15 cellular contexts compared by ENCODE assay signal in the genomic region with DNA sequence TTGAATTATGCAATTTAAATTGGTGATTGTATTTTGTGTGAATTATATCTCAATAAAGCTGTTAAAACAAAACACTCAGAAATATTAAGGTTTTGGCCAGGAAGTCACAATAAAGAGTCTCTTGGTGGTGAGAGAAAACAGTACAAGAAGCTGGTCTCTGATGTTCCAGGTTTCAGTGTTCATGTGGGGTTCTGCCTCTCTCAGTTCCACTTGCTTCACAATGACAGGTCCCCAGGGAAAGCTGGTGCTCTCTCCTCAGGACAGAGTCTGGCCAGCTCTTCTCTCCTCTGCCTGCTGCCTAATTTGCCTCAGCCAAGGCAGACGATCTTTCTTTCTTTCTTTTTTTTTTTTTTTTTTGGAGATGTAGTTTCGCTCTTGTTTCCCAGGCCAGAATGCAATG.
DNase-seq lines count a peak whose midpoint lies in the region; ATAC-seq, FAIRE-seq and TF ChIP-seq lines count a peak whose summit lies in the region.
"Had no signal": no experiment of that assay in that cellular context is flagged by ENCODE, and none has a peak within 500 bp of the region (broad histone marks: within the 10 kb centered on the region; RNA-seq: fewer than 3 reads in every experiment).

No MANE protein-coding gene starts in this region.

- CTCF ChIA-PET in A673 (lab: Charles Lee): no interaction called here
- CTCF ChIA-PET in Caco-2 (lab: Charles Lee): no interaction called here

- H3K9me3 ChIP-seq in A673 (ENCODE audit: low read depth, low read length, poor library complexity, severe bottlenecking) (no peaks in the 10 kb centered on the region), Caco-2 (no peaks in the 10 kb centered on the region)

- peak; percentile 9 for DNase-seq in GM18507 (ENCODE audit: extremely low spot score, insufficient read length, low read depth)
- DNase-seq in RPMI8226: no peak
- no peak for DNase-seq in A673 (ENCODE audit: low spot score)
- DNase-seq in Caco-2: no peak
- no peak for DNase-seq in NCI-H345 treated with DMSO at 0.1 percent for 48 hours (lab: John Stamatoyannopoulos, UW; ENCODE audit: unreplicated experiment)
- DNase-seq: amygdala, KBM-7, natural killer cell, NCI-H2029 treated with DMSO at 0.1 percent for 48 hours had no signal

- peak; percentile 85 for ATAC-seq in GM19452 (IDR thresholded peaks at IDR 0.05; ENCODE audit: unreplicated experiment)
- ATAC-seq in HG02798 (IDR thresholded peaks at IDR 0.05; ENCODE audit: poor library complexity, unreplicated experiment): peak; percentile 91
- peak; percentile 97 for ATAC-seq in HG03457 (IDR thresholded peaks at IDR 0.05; ENCODE audit: unreplicated experiment)
- ATAC-seq: natural killer cell had no signal

- intact Hi-C loops in A673 (cut with micrococcal nuclease; ENCODE audit: unreplicated experiment): no loop called here
- intact Hi-C loops in Caco-2 (cut with micrococcal nuclease; ENCODE audit: unreplicated experiment): no loop called here

- H3K27me3 Mint-ChIP-seq in Caco-2 (ENCODE audit: insufficient read depth, unreplicated experiment): peaks cover 20% of the 10 kb centered on the region

- H3K36me3 Mint-ChIP-seq in Caco-2 (ENCODE audit: insufficient read depth, unreplicated experiment): no peaks in the 10 kb centered on the region
- H3K36me3 Mint-ChIP-seq: natural killer cell had no signal

- no peak overlapping the region for H3K27ac Mint-ChIP-seq in Caco-2 (ENCODE audit: unreplicated experiment)
- H3K27ac Mint-ChIP-seq: GM23338, natural killer cell had no signal

- POLR2A ChIA-PET in A673 (lab: Charles Lee; ENCODE audit: low non-redundant PET): no interaction called here
- POLR2A ChIA-PET in Caco-2 (lab: Charles Lee): no interaction called here

- TF ChIP-seq CTCF in A673 (conservative IDR thresholded peaks at IDR 0.05; ENCODE audit: low read depth, low read length) (no peak), Caco-2 (IDR thresholded peaks at IDR 0.05; ENCODE audit: insufficient read depth in 1 of 2, low read depth in 1 of 2, low read length in 1 of 2, severe bottlenecking in 1 of 2, unreplicated experiment in 1 of 2) (no peak)

- H3K4me1 ChIP-seq in A673 (ENCODE audit: insufficient read depth, low read length, poor library complexity, severe bottlenecking) (no peaks in the 10 kb centered on the region), Caco-2 (no peaks in the 10 kb centered on the region)

- no peaks in the 10 kb centered on the region for H3K36me3 ChIP-seq in A673 (ENCODE audit: insufficient read depth, low read length, poor library complexity, severe bottlenecking)
- H3K36me3 ChIP-seq in Caco-2 (ENCODE audit: control insufficient read depth, insufficient read depth, low read length): no peaks in the 10 kb centered on the region

- H3K4me3 ChIP-seq in A673 (ENCODE audit: low read depth, low read length, poor library complexity, severe bottlenecking) (no peak overlapping the region), Caco-2 (ENCODE audit: low read depth, low read length) (no peak overlapping the region)
- H3K4me3 ChIP-seq: GM23338, skin epidermis had no signal

- no peak overlapping the region for H3K27ac ChIP-seq in A673 (ENCODE audit: low read depth, low read length, poor library complexity, severe bottlenecking)
- H3K27ac ChIP-seq: skin epidermis had no signal

- no peak overlapping the region for H3K4me3 Mint-ChIP-seq in Caco-2 (ENCODE audit: unreplicated experiment)
- H3K4me3 Mint-ChIP-seq: GM23338, natural killer cell had no signal

- H3K9me3 Mint-ChIP-seq in Caco-2 (ENCODE audit: unreplicated experiment): no peaks in the 10 kb centered on the region
- H3K9me3 Mint-ChIP-seq: GM23338 had no signal

- H3K27me3 ChIP-seq in A673 (replicated peaks; ENCODE audit: insufficient read depth, low read depth, low read length, poor library complexity): peaks cover 9% of the 10 kb centered on the region
- no peaks in the 10 kb centered on the region; the same call in 1 of the 2 replicates for H3K27me3 ChIP-seq in Caco-2 (replicated peaks; ENCODE audit: control insufficient read depth, insufficient read depth, low read length)

- BruUV-seq in A673 (replicated peaks; lab: Mats Ljungman, UMichigan) (no TSS peak), Caco-2 (replicated peaks; lab: Mats Ljungman, UMichigan) (no TSS peak)

- peak; percentile 39 for FAIRE-seq in GM18507 (lab: Jason Lieb, UNC)
- FAIRE-seq: frontal cortex had no signal

- no peaks in the 10 kb centered on the region for H3K4me1 Mint-ChIP-seq in Caco-2 (ENCODE audit: low read depth, unreplicated experiment)
- H3K4me1 Mint-ChIP-seq: natural killer cell had no signal
